ENCODE assay signal across 14 cellular contexts in the genomic region with DNA sequence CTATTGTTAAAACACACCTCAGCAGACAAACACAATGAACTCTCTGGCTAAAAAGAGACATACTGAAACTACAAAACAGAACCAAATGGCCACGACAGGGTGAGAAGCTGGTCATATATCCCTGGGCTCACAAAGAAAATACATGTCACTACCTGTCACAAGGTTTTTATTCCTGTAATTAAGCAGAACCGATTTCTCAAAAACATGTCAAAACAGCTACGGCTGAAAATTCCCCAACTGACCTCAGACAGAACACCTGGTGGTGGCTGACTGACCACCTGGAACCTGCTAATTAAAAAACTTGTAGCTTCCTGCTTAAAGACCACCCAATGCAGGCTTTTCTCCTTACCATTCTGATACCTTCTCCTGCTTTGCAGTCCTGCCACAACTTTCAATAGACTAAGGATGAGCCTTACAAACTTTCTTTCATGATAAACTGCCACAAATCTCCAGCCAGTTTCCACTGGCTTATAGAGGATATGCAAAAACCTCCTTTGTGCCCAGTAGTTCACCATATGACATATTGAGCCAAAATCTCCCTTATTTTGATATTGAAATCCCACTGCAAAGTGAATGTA.
DNase-seq lines count a peak whose midpoint lies in the region; ATAC-seq and TF ChIP-seq lines count a peak whose summit lies in the region.
"Had no signal": no experiment of that assay in that cellular context is flagged by ENCODE, and none has a peak within 500 bp of the region (broad histone marks: within the 10 kb centered on the region; RNA-seq: fewer than 3 reads in every experiment).

No MANE protein-coding gene starts in this region.

- no peak overlapping the region for H3K27ac Mint-ChIP-seq in CD8-positive, alpha-beta T cell
- H3K27ac Mint-ChIP-seq: brain; CD4-positive, CD25-positive, alpha-beta regulatory T cell had no signal

- no peaks in the 10 kb centered on the region for H3K36me3 Mint-ChIP-seq in CD8-positive, alpha-beta T cell
- H3K36me3 Mint-ChIP-seq: brain; CD4-positive, CD25-positive, alpha-beta regulatory T cell had no signal

- no peak overlapping the region for H2AK5ac ChIP-seq in neuronal stem cell (ENCODE audit: low read depth, low read length)

- peak overlapping the region; percentile 49 for H3K9ac ChIP-seq in SU-DHL-6 (ENCODE audit: low read length)
- no peak overlapping the region for H3K9ac ChIP-seq in neuronal stem cell (ENCODE audit: low read depth, low read length, poor library complexity)
- H3K9ac ChIP-seq: parathyroid adenoma had no signal

- H3K4me1 ChIP-seq in CD8-positive, alpha-beta T cell (ENCODE audit: insufficient read depth, low read length), result no peaks in the 10 kb centered on the region
- H3K4me1 ChIP-seq in neuronal stem cell (ENCODE audit: control insufficient read depth in 2 of 2, insufficient read depth in 1 of 2, low read depth in 1 of 2, low read length in 2 of 2), result peaks cover 0 to 3% of the 10 kb centered on the region in 2 donors
- H3K4me1 ChIP-seq: parathyroid adenoma, upper lobe of right lung had no signal

- WGBS in neuronal stem cell (ENCODE audit: extremely low coverage in 2 of 2, insufficient read length in 2 of 2, insufficient replicate concordance in 1 of 2), 2 donors, result no CpG with 5 or more reads among the region's 3 CpGs

- no peak overlapping the region for H2BK5ac ChIP-seq in neuronal stem cell (ENCODE audit: low read length)

- peaks cover 37% of the 10 kb centered on the region for H3F3A ChIP-seq in SU-DHL-6 (ENCODE audit: insufficient read depth)

- H3K4me2 ChIP-seq in SU-DHL-6 (ENCODE audit: low read depth, low read length, poor library complexity, severe bottlenecking), result peak overlapping the region; percentile 97
- H3K4me2 ChIP-seq in neuronal stem cell (ENCODE audit: insufficient read depth, low read length, poor library complexity, severe bottlenecking), result no peak overlapping the region

- no peak overlapping the region for H3K18ac ChIP-seq in neuronal stem cell (ENCODE audit: low read length)

- DNase-seq in CD8-positive, alpha-beta T cell, result no peak
- DNase-seq in UCSD-AML1 (lab: John Stamatoyannopoulos, UW; ENCODE audit: unreplicated experiment) (no peak), neuronal stem cell (ENCODE audit: low spot score) (no peak), NCI-H1436 treated with DMSO at 0.1 percent for 48 hours (lab: John Stamatoyannopoulos, UW) (no peak)
- DNase-seq: CD4-positive, CD25-positive, alpha-beta regulatory T cell; left colon; NCI-H526; upper lobe of right lung had no signal

- no peak overlapping the region for H3K4me3 Mint-ChIP-seq in CD8-positive, alpha-beta T cell
- H3K4me3 Mint-ChIP-seq: brain; CD4-positive, CD25-positive, alpha-beta regulatory T cell had no signal

- H3K9me2 ChIP-seq in SU-DHL-6 (replicated peaks; ENCODE audit: insufficient read depth, low read length), result no peaks in the 10 kb centered on the region

- H3K9me3 ChIP-seq in SU-DHL-6 (ENCODE audit: insufficient read depth, low read length), result no peaks in the 10 kb centered on the region
- no peaks in the 10 kb centered on the region for H3K9me3 ChIP-seq in CD8-positive, alpha-beta T cell (ENCODE audit: low read length)
- H3K9me3 ChIP-seq in neuronal stem cell (replicated peaks in 1 of 2; ENCODE audit: control insufficient read depth in 2 of 2, insufficient read depth in 1 of 2, low read depth in 1 of 2, low read length in 2 of 2), result no peaks in the 10 kb centered on the region
- H3K9me3 ChIP-seq: upper lobe of right lung had no signal

- no peak overlapping the region for H2BK12ac ChIP-seq in neuronal stem cell (ENCODE audit: low read length)

- H2AFZ ChIP-seq in SU-DHL-6 (ENCODE audit: low read depth, low read length, severe bottlenecking) (peak overlapping the region; percentile 93), neuronal stem cell (ENCODE audit: low read length) (no peak overlapping the region)
- H2AFZ ChIP-seq: parathyroid adenoma had no signal

- H3K9me3 Mint-ChIP-seq in CD8-positive, alpha-beta T cell, result peaks cover 11% of the 10 kb centered on the region
- H3K9me3 Mint-ChIP-seq: brain had no signal

- H3K4me3 ChIP-seq in SU-DHL-6 (ENCODE audit: insufficient read depth, low read length, poor library complexity, severe bottlenecking), result peak overlapping the region; percentile 6
- no peak overlapping the region for H3K4me3 ChIP-seq in CD8-positive, alpha-beta T cell (ENCODE audit: low read depth, low read length)
- no peak overlapping the region for H3K4me3 ChIP-seq in neuronal stem cell (ENCODE audit: low read length in 2 of 2)
- H3K4me3 ChIP-seq: upper lobe of right lung had no signal

- H3K27ac ChIP-seq in SU-DHL-6 (ENCODE audit: low read depth, low read length) (peak overlapping the region; percentile 93), neuronal stem cell (replicated peaks; ENCODE audit: low read length) (no peak overlapping the region)
- no peak overlapping the region for H3K27ac ChIP-seq in CD8-positive, alpha-beta T cell (ENCODE audit: low read depth, low read length)
- H3K27ac ChIP-seq: parathyroid adenoma, upper lobe of right lung had no signal

- H3K4me1 Mint-ChIP-seq in CD8-positive, alpha-beta T cell (ENCODE audit: low read depth), result no peaks in the 10 kb centered on the region
- H3K4me1 Mint-ChIP-seq: brain; CD4-positive, CD25-positive, alpha-beta regulatory T cell had no signal

- H3K23ac ChIP-seq in neuronal stem cell (ENCODE audit: low read depth, low read length, poor library complexity), result no peak overlapping the region

- no peaks in the 10 kb centered on the region for H4K20me1 ChIP-seq in SU-DHL-6 (ENCODE audit: low read depth, low read length)

- POLR2A ChIA-PET in CD8-positive, alpha-beta T cell (lab: Charles Lee), result no interaction called here

- no peaks in the 10 kb centered on the region for H3K79me2 ChIP-seq in SU-DHL-6 (ENCODE audit: insufficient read depth, low read length)
- H3K79me2 ChIP-seq: parathyroid adenoma had no signal

- no peak overlapping the region for H2BK15ac ChIP-seq in neuronal stem cell (ENCODE audit: low read length)

- H3K4ac ChIP-seq in neuronal stem cell (ENCODE audit: low read length), result no peak overlapping the region

- H3K27me3 Mint-ChIP-seq in CD8-positive, alpha-beta T cell (ENCODE audit: low read depth), result no peaks in the 10 kb centered on the region
- H3K27me3 Mint-ChIP-seq: brain; CD4-positive, CD25-positive, alpha-beta regulatory T cell had no signal

- no peaks in the 10 kb centered on the region for H3K27me3 ChIP-seq in SU-DHL-6 (ENCODE audit: low read length)
- H3K27me3 ChIP-seq in CD8-positive, alpha-beta T cell (ENCODE audit: insufficient read depth, low read length), result no peaks in the 10 kb centered on the region
- H3K27me3 ChIP-seq in neuronal stem cell (ENCODE audit: control insufficient read depth in 3 of 3, insufficient read depth in 3 of 3, low read depth in 1 of 3, low read length in 3 of 3), result no peaks in the 10 kb centered on the region
- H3K27me3 ChIP-seq: upper lobe of right lung had no signal

- no peak overlapping the region for H4K91ac ChIP-seq in neuronal stem cell (ENCODE audit: low read depth, low read length, poor library complexity)

- H3K79me1 ChIP-seq in neuronal stem cell (ENCODE audit: low read depth, low read length), result no peaks in the 10 kb centered on the region

- TF ChIP-seq CTCF in SU-DHL-6 (IDR thresholded peaks at IDR 0.05; ENCODE audit: insufficient read depth, low read length, poor library complexity, severe bottlenecking), result no peak
- TF ChIP-seq CTCF in CD8-positive, alpha-beta T cell (IDR thresholded peaks at IDR 0.05), result no peak

- ATAC-seq in GM18520 (IDR thresholded peaks at IDR 0.05; ENCODE audit: unreplicated experiment), result peak; percentile 90
- ATAC-seq in GM21526 (IDR thresholded peaks at IDR 0.05; ENCODE audit: low FRiP score, unreplicated experiment), result peak; percentile 82
- peak; percentile 93 for ATAC-seq in HG03066 (IDR thresholded peaks at IDR 0.05; ENCODE audit: low read depth, unreplicated experiment)
- ATAC-seq in CD8-positive, alpha-beta T cell, result no peak
- ATAC-seq: left colon, upper lobe of right lung had no signal

- intact Hi-C loops in CD8-positive, alpha-beta T cell (cut with DNase I, micrococcal nuclease), result no loop called here

- H2BK120ac ChIP-seq in neuronal stem cell (ENCODE audit: low read depth, low read length), result no peak overlapping the region

- no peak overlapping the region for H3K14ac ChIP-seq in neuronal stem cell (ENCODE audit: low read length)

- CTCF ChIA-PET in CD8-positive, alpha-beta T cell (lab: Charles Lee), result no interaction called here

- H4K8ac ChIP-seq in neuronal stem cell (ENCODE audit: low read depth, low read length), result no peak overlapping the region

- H3K36me3 ChIP-seq in SU-DHL-6 (ENCODE audit: low read length), result no peaks in the 10 kb centered on the region
- no peaks in the 10 kb centered on the region for H3K36me3 ChIP-seq in CD8-positive, alpha-beta T cell (ENCODE audit: insufficient read depth, low read length)
- H3K36me3 ChIP-seq in neuronal stem cell (replicated peaks in 1 of 2; ENCODE audit: control insufficient read depth in 2 of 2, insufficient read depth in 2 of 2, low read length in 2 of 2), result no peaks in the 10 kb centered on the region
- H3K36me3 ChIP-seq: upper lobe of right lung had no signal
